Comparison of ENCODE assay signal across 8 cellular contexts in the genomic region with DNA sequence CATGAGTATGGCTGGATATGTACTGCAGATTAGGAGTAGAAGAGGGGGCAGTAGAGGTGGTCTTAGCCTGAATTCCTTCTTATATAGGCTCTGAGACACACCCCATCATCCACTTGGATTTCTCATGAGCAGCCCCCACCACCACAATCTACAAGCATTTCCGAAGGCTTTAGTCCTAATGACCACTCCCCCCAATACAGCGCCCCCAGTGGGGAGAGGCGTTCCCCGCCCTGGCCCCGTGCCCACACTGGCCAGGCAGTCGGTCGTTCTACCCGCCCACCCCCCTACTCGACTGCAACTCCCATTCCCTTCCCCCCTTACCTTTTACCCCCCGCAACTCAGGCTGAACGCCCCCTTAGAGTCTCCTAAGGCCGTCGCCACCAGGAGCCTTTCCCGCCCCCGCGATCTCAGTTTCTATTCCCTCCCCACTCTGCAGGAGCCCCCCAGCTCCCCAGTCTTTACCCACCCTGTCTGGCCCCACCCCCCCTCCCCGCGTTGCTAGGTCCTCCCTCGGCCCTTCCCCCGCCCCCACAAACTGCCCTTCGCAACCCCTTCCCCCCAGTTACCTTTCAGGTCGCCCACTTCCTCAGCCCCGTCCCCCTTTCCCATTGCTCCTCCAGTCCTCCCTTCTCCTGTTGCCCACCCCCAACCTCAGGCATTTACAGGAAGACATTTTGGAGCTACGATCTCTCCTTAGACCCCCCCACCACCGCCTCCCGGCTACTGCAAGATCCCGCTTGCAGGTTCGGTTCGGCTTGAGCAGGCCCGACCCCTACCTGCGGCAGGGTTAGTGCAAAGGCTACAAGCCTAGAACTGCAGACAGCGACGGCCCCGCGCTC. TPM values are rescaled to one million over a fixed set of nuclear protein-coding genes. Genes with fewer than 3 reads are reported as not detected.
A peak's percentile ranks its signal among the peaks of the same experiment; 100 is the strongest.
DNase-seq lines count a peak whose midpoint lies in the region; ATAC-seq and TF ChIP-seq lines count a peak whose summit lies in the region.

No MANE protein-coding gene starts in this region.

- intact Hi-C loops in PC-9 (cut with micrococcal nuclease; ENCODE audit: unreplicated experiment): loop anchor here (1.0 to 2.0 kb wide), 2 partner anchors 29 to 113 kb away; a partner anchor contains a TSS
- intact Hi-C loops in left ventricle myocardium superior (cut with micrococcal nuclease): loop anchor here (5.0 kb wide), 1 partner anchor 114 kb away; a partner anchor contains a TSS

- no peaks in the 10 kb centered on the region for H3K9me3 Mint-ChIP-seq in activated naive CD8-positive, alpha-beta T cell treated with anti-CD3 and anti-CD28 coated beads, Interleukin-2, amount 10 ng/mL, durations not matched to agents 7 days and 5 days

- no TSS peak for BruUV-seq in PC-9 (replicated peaks; lab: Mats Ljungman, UMichigan)

- H3K27me3 ChIP-seq in PC-9 (ENCODE audit: insufficient read depth, low read depth): no peaks in the 10 kb centered on the region

- peak overlapping the region; percentile 94 for H3K27ac Mint-ChIP-seq in activated naive CD8-positive, alpha-beta T cell treated with anti-CD3 and anti-CD28 coated beads, Interleukin-2, amount 10 ng/mL, durations not matched to agents 7 days and 5 days

- peaks cover 4% of the 10 kb centered on the region for H3K36me3 Mint-ChIP-seq in activated naive CD8-positive, alpha-beta T cell treated with anti-CD3 and anti-CD28 coated beads, Interleukin-2, amount 10 ng/mL, durations not matched to agents 7 days and 5 days

- H3K4me3 Mint-ChIP-seq in activated naive CD8-positive, alpha-beta T cell treated with anti-CD3 and anti-CD28 coated beads, Interleukin-2, amount 10 ng/mL, durations not matched to agents 7 days and 5 days: peak overlapping the region; percentile 90

- peaks cover 10% of the 10 kb centered on the region; the same call in 1 of the 2 replicates for H3K79me2 ChIP-seq in PC-9 (ENCODE audit: low read depth)

- peak overlapping the region; percentile 83 for H3K4me2 ChIP-seq in PC-9

- H3K36me3 ChIP-seq in PC-9 (ENCODE audit: low read depth): no peaks in the 10 kb centered on the region

- POLR2A ChIA-PET in PC-9 (lab: Charles Lee; ENCODE audit: unreplicated experiment): interaction anchor here (0.6 to 0.9 kb wide), 2 partner anchors 112 to 265 kb away, joined by 3 to 5 read pairs; a partner anchor contains a TSS
- POLR2A ChIA-PET in activated naive CD8-positive, alpha-beta T cell treated with anti-CD3 and anti-CD28 coated beads, Interleukin-2, amount 10 ng/mL, durations not matched to agents 7 days and 5 days (lab: Charles Lee): interaction anchor here (1.1 to 5.1 kb wide), 6 partner anchors 30 to 280 kb away, joined by 3 to 43 read pairs (median 9); a partner anchor contains a TSS

- DNase-seq in AG08395 (ENCODE audit: low spot score) (peak; percentile 52), GM13977 (ENCODE audit: low spot score) (peak; percentile 56), PC-9 (peak in 1 of 2 experiments; percentile 53), left ventricle myocardium superior (peak; percentile 57), retinal pigment epithelial cell (ENCODE audit: low read depth) (no peak)
- peak; percentile 49 for DNase-seq in activated naive CD8-positive, alpha-beta T cell treated with anti-CD3 and anti-CD28 coated beads, Interleukin-2, amount 10 ng/mL, durations not matched to agents 7 days and 5 days

- peaks cover 8% of the 10 kb centered on the region; the same call in 1 of the 2 replicates for H3F3A ChIP-seq in PC-9 (ENCODE audit: insufficient read depth, low read depth)

- no peaks in the 10 kb centered on the region for H3K9me3 ChIP-seq in PC-9 (ENCODE audit: insufficient read depth, low read depth)

- TF ChIP-seq CTCF in GM13977 (IDR thresholded peaks at IDR 0.05; ENCODE audit: extremely low read depth, insufficient read depth, missing control alignments) (peak; percentile 53), PC-9 (conservative IDR thresholded peaks at IDR 0.05) (peak; percentile 61; the same call in 1 of the 2 replicates), retinal pigment epithelial cell (conservative IDR thresholded peaks at IDR 0.05; ENCODE audit: low read depth, low read length) (peak; percentile 49)

- no peaks in the 10 kb centered on the region for H4K20me1 ChIP-seq in PC-9 (ENCODE audit: insufficient read depth)

- no peak for ATAC-seq in activated naive CD8-positive, alpha-beta T cell treated with anti-CD3 and anti-CD28 coated beads, Interleukin-2, amount 10 ng/mL, durations not matched to agents 7 days and 5 days (ENCODE audit: low read depth)
- ATAC-seq in left ventricle myocardium superior (no peak), HG03108 (IDR thresholded peaks at IDR 0.05; ENCODE audit: unreplicated experiment) (no peak), GM19455 (IDR thresholded peaks at IDR 0.05; ENCODE audit: unreplicated experiment) (no peak)

- H3K27ac ChIP-seq in PC-9: no peak overlapping the region

- peaks cover 18% of the 10 kb centered on the region for H3K4me1 Mint-ChIP-seq in activated naive CD8-positive, alpha-beta T cell treated with anti-CD3 and anti-CD28 coated beads, Interleukin-2, amount 10 ng/mL, durations not matched to agents 7 days and 5 days

- peaks cover 12% of the 10 kb centered on the region for H3K4me1 ChIP-seq in PC-9 (replicated peaks; ENCODE audit: insufficient read depth)

- H3K27me3 Mint-ChIP-seq in activated naive CD8-positive, alpha-beta T cell treated with anti-CD3 and anti-CD28 coated beads, Interleukin-2, amount 10 ng/mL, durations not matched to agents 7 days and 5 days: no peaks in the 10 kb centered on the region

- CTCF ChIA-PET in PC-9 (lab: Charles Lee): interaction anchor here (0.6 kb wide), 2 partner anchors 58 to 1813 kb away, joined by 3 read pairs; no protein-coding TSS in a partner anchor

- no peaks in the 10 kb centered on the region for H3K9me2 ChIP-seq in PC-9 (ENCODE audit: insufficient read depth)

- H2AFZ ChIP-seq in PC-9: peak overlapping the region; percentile 93

- in situ Hi-C loops in GM13977 (cut with MboI; ENCODE audit: low pct_unique_long_range_greater_than_20kb, low sequenced_read_pairs, unreplicated experiment): no loop called here

- H3K4me3 ChIP-seq in PC-9 (peak overlapping the region; percentile 87), retinal pigment epithelial cell (ENCODE audit: low read length) (peak overlapping the region; percentile 82)

RNA-seq across cellular contexts. Expression of a gene that starts 0.5 kb away (rescaled TPM):
- total RNA-seq in PC-9 (2021) (45.3 and 45.7 TPM in 2 replicates), left ventricle myocardium superior (16.3 TPM)
- total RNA-seq in activated naive CD8-positive, alpha-beta T cell treated with anti-CD3 and anti-CD28 coated beads, Interleukin-2, amount 10 ng/mL, durations not matched to agents 7 days and 5 days: 10 to 100 TPM; 38.9 to 39.3 TPM

RNA-seq across cellular contexts. Expression of a gene that starts 30.0 kb away (rescaled TPM):
- total RNA-seq in PC-9 (2021) (499 and 551 TPM in 2 replicates), left ventricle myocardium superior (105 TPM)
- total RNA-seq in activated naive CD8-positive, alpha-beta T cell treated with anti-CD3 and anti-CD28 coated beads, Interleukin-2, amount 10 ng/mL, durations not matched to agents 7 days and 5 days: 100 to 1,000 TPM; 438 to 466 TPM

RNA-seq across cellular contexts. Expression of a gene that starts 30.4 kb away (rescaled TPM):
- total RNA-seq in PC-9 (2021): not detected in 2 replicates
- total RNA-seq in activated naive CD8-positive, alpha-beta T cell treated with anti-CD3 and anti-CD28 coated beads, Interleukin-2, amount 10 ng/mL, durations not matched to agents 7 days and 5 days: under 1 TPM in 1 of 2 experiments, not detected in 1; 0.26 TPM
- not detected for total RNA-seq in left ventricle myocardium superior

RNA-seq across cellular contexts. Expression of a gene that starts 48.1 kb away (rescaled TPM):
- total RNA-seq in PC-9 (2021) (5.2 and 5.4 TPM in 2 replicates), left ventricle myocardium superior (88.6 TPM)
- 1 to 10 TPM; 4.9 to 6.6 TPM for total RNA-seq in activated naive CD8-positive, alpha-beta T cell treated with anti-CD3 and anti-CD28 coated beads, Interleukin-2, amount 10 ng/mL, durations not matched to agents 7 days and 5 days
